1 cellular context compared by ENCODE assay signal in genomic region chr14:51219473-51220448, GRCh38.
TF ChIP-seq lines count a peak whose summit lies in the region.

No MANE protein-coding gene starts in this region.

TF ChIP-seq in WTC11, 78 proteins besides CTCF, POLR2A, EP300 and RAD21 (continued from another document):
- TF ChIP-seq ELF4 (CRISPR knock-in tag; IDR thresholded peaks at IDR 0.05; ENCODE audit: low read depth) (no peak), RORB (CRISPR knock-in tag; IDR thresholded peaks at IDR 0.05) (no peak), TEAD4 (CRISPR knock-in tag; IDR thresholded peaks at IDR 0.05) (no peak), ZNF263 (CRISPR knock-in tag; IDR thresholded peaks at IDR 0.05; ENCODE audit: low read depth) (no peak), NFATC4 (CRISPR knock-in tag; IDR thresholded peaks at IDR 0.05) (no peak)
- TF ChIP-seq, protein P1, sequence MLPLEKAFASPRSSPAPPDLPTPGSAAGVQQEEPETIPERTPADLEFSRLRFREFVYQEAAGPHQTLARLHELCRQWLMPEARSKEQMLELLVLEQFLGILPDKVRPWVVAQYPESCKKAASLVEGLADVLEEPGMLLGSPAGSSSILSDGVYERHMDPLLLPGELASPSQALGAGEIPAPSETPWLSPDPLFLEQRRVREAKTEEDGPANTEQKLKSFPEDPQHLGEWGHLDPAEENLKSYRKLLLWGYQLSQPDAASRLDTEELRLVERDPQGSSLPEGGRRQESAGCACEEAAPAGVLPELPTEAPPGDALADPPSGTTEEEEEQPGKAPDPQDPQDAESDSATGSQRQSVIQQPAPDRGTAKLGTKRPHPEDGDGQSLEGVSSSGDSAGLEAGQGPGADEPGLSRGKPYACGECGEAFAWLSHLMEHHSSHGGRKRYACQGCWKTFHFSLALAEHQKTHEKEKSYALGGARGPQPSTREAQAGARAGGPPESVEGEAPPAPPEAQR (CRISPR knock-in tag; IDR thresholded peaks at IDR 0.05): no peak
